Comparison of ENCODE assay signal across 1 cellular context in genomic region chr18:40782731-40783130, GRCh38.
TF ChIP-seq lines count a peak whose summit lies in the region.

No MANE protein-coding gene starts in this region.

TF ChIP-seq in H1, 55 proteins besides CTCF, POLR2A, EP300 and RAD21 (continued from another document):
- TF ChIP-seq CTBP2 (IDR thresholded peaks at IDR 0.05; ENCODE audit: borderline replicate concordance, insufficient read depth, insufficient read length, low read length) (no peak), CHD1 (IDR thresholded peaks at IDR 0.05; ENCODE audit: low read depth, low read length) (no peak), CEBPB (IDR thresholded peaks at IDR 0.05; ENCODE audit: low read depth, low read length) (no peak; the same call in 1 of the 2 replicates), SIX5 (IDR thresholded peaks at IDR 0.05; ENCODE audit: low read depth, low read length) (no peak), YY1 (IDR thresholded peaks at IDR 0.05; ENCODE audit: low read depth, low read length) (no peak), SIN3A (conservative IDR thresholded peaks at IDR 0.05 in 1 of 2, IDR thresholded peaks at IDR 0.05 in 1 of 2; ENCODE audit: low read depth in 1 of 2, low read length in 2 of 2) (no peak), PHF8 (conservative IDR thresholded peaks at IDR 0.05; ENCODE audit: low read depth, low read length) (no peak), SUZ12 (IDR thresholded peaks at IDR 0.05; ENCODE audit: low read length) (no peak), JUN (IDR thresholded peaks at IDR 0.05; ENCODE audit: low read depth, low read length) (no peak)
- TF ChIP-seq, protein P1, sequence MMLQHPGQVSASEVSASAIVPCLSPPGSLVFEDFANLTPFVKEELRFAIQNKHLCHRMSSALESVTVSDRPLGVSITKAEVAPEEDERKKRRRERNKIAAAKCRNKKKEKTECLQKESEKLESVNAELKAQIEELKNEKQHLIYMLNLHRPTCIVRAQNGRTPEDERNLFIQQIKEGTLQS (IDR thresholded peaks at IDR 0.05; ENCODE audit: insufficient read depth, low read depth, low read length), result no peak
- TF ChIP-seq, protein P2, sequence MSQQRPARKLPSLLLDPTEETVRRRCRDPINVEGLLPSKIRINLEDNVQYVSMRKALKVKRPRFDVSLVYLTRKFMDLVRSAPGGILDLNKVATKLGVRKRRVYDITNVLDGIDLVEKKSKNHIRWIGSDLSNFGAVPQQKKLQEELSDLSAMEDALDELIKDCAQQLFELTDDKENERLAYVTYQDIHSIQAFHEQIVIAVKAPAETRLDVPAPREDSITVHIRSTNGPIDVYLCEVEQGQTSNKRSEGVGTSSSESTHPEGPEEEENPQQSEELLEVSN (IDR thresholded peaks at IDR 0.05), result no peak
